In the genomic region with DNA sequence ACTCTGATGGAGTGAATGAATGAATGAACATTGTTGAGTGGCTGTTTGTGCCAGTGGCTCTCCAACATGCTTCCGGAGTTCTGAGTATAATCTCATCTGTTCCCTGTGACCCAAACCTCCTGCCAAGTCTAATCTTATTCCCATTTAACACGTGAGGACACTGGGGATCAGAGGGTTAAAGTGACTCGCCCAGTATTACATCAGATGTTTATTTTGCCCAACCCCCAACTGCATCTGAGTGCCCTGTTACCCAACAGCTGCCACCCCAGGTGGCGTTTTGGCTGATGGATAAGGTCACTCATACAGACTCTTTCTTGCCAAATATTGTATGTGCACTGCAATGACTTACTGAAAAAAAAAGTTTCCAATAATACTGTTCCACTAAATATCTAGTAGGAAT, we compare ENCODE assay signal across 15 cellular contexts.
DNase-seq lines count a peak whose midpoint lies in the region; TF ChIP-seq lines count a peak whose summit lies in the region.
"Had no signal": no experiment of that assay in that cellular context is flagged by ENCODE, and none has a peak within 500 bp of the region (broad histone marks: within the 10 kb centered on the region; RNA-seq: fewer than 3 reads in every experiment).

No MANE protein-coding gene starts in this region.

- H3K9me3 ChIP-seq in PC-9 (ENCODE audit: insufficient read depth, low read depth) (no peaks in the 10 kb centered on the region), liver (ENCODE audit: control insufficient read depth in 4 of 4, low read length in 3 of 4) (no peaks in the 10 kb centered on the region)
- H3K9me3 ChIP-seq: BE2C had no signal

- peaks cover 44% of the 10 kb centered on the region for H3K4me1 ChIP-seq in PC-9 (replicated peaks; ENCODE audit: insufficient read depth)
- H3K4me1 ChIP-seq in liver (ENCODE audit: control insufficient read depth in 4 of 4, insufficient read depth in 4 of 4, low read length in 3 of 4), result peaks cover 5 to 37% (median 25%) of the 10 kb centered on the region in 4 donors
- H3K4me1 ChIP-seq: BE2C had no signal

- H3F3A ChIP-seq in PC-9 (ENCODE audit: insufficient read depth, low read depth), result peaks cover 16% of the 10 kb centered on the region

- H3K27me3 ChIP-seq in PC-9 (ENCODE audit: insufficient read depth, low read depth), result no peaks in the 10 kb centered on the region
- H3K27me3 ChIP-seq in liver (ENCODE audit: control insufficient read depth in 4 of 4, insufficient read depth in 4 of 4, low read length in 3 of 4), result no peaks in the 10 kb centered on the region

- no peaks in the 10 kb centered on the region for H3K79me2 ChIP-seq in PC-9 (ENCODE audit: low read depth)

- H3K36me3 ChIP-seq in PC-9 (ENCODE audit: low read depth), result no peaks in the 10 kb centered on the region
- no peaks in the 10 kb centered on the region for H3K36me3 ChIP-seq in liver (ENCODE audit: control insufficient read depth in 4 of 4, insufficient read depth in 3 of 4, low read depth in 1 of 4, low read length in 3 of 4)
- H3K36me3 ChIP-seq: BE2C had no signal

- H4K20me1 ChIP-seq in PC-9 (ENCODE audit: insufficient read depth), result no peaks in the 10 kb centered on the region

- 14% methylated on average over 4 of the region's 4 CpGs for WGBS in liver

- intact Hi-C loops in PC-9 (cut with micrococcal nuclease; ENCODE audit: unreplicated experiment), result no loop called here

- H2AFZ ChIP-seq in PC-9, result no peak overlapping the region

- DNase-seq in DMS53 treated with DMSO at 0.1 percent for 48 hours (lab: John Stamatoyannopoulos, UW; ENCODE audit: unreplicated experiment) (peak; percentile 23), NCI-H2029 (lab: John Stamatoyannopoulos, UW) (peak; percentile 94), PC-9 (peak in 1 of 2 experiments; percentile 49), SKM-1 (lab: John Stamatoyannopoulos, UW; ENCODE audit: unreplicated experiment) (no peak)
- no peak for DNase-seq in central memory CD4-positive, alpha-beta T cell
- no peak for DNase-seq in stimulated activated CD4-positive, alpha-beta T cell treated with anti-CD3 and anti-CD28 coated beads, Interleukin-12 subunit alpha, Interleukin-12 subunit beta, amount 100 ng/mL, for 4 hours
- no peak for DNase-seq in activated CD4-positive, alpha-beta T cell treated with anti-CD3 and anti-CD28 coated beads for 1 hour
- DNase-seq: activated CD4-positive, alpha-beta T cell treated with anti-CD3 and anti-CD28 coated beads for 4 hours; activated T-cell treated with anti-CD3 and anti-CD28 coated beads, Interleukin-2, amount 50 U/mL, for 72 hours; BE2C; effector CD8-positive, alpha-beta T cell; KG1; stimulated activated CD4-positive, alpha-beta T cell treated with anti-CD3 and anti-CD28 coated beads, Interleukin-4, amount 100 ng/mL, for 24 hours; stimulated activated naive CD4-positive, alpha-beta T cell treated with Interleukin-2 at 50 U/mL for 16 hours had no signal

- no peaks in the 10 kb centered on the region for H3K9me2 ChIP-seq in PC-9 (ENCODE audit: insufficient read depth)

- BruUV-seq in PC-9 (replicated peaks; lab: Mats Ljungman, UMichigan), result no TSS peak

- H3K4me3 ChIP-seq in PC-9, result no peak overlapping the region
- no peak overlapping the region for H3K4me3 ChIP-seq in liver (ENCODE audit: low read depth in 1 of 3, low read length in 3 of 3)

- H3K27ac ChIP-seq in PC-9 (no peak overlapping the region), liver (ENCODE audit: low read depth in 1 of 2, low read length in 2 of 2) (peak overlapping the region in 1 of 2 donors; percentile 14)

- no peak overlapping the region for H3K9ac ChIP-seq in liver (ENCODE audit: low read depth in 1 of 2, low read length in 2 of 2)

- TF ChIP-seq CTCF in PC-9 (conservative IDR thresholded peaks at IDR 0.05), result no peak
- TF ChIP-seq CTCF in liver (IDR thresholded peaks at IDR 0.05; ENCODE audit: low read depth, low read length, missing input control), result no peak

- peak overlapping the region; percentile 18 for H3K4me2 ChIP-seq in PC-9

- TF ChIP-seq RAD21 in liver (IDR thresholded peaks at IDR 0.05), result peak; percentile 37 to 58

- CTCF ChIA-PET in PC-9 (lab: Charles Lee), result no interaction called here

- POLR2A ChIA-PET in PC-9 (lab: Charles Lee; ENCODE audit: unreplicated experiment), result no interaction called here

TF ChIP-seq in liver, 16 proteins besides CTCF, POLR2A, EP300 and RAD21:
- TF ChIP-seq, protein P1, sequence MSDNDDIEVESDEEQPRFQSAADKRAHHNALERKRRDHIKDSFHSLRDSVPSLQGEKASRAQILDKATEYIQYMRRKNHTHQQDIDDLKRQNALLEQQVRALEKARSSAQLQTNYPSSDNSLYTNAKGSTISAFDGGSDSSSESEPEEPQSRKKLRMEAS (IDR thresholded peaks at IDR 0.05), result peak; percentile 92
- TF ChIP-seq SP1 (IDR thresholded peaks at IDR 0.05) (peak; percentile 76), YY1 (IDR thresholded peaks at IDR 0.05) (peak; percentile 76), NR2F2 (IDR thresholded peaks at IDR 0.05) (peak; percentile 86), FOXA2 (IDR thresholded peaks at IDR 0.05) (peak; percentile 97), RXRA (IDR thresholded peaks at IDR 0.05) (peak; percentile 95 to 97), JUND (IDR thresholded peaks at IDR 0.05) (peak; percentile 92 to 94), GABPA (IDR thresholded peaks at IDR 0.05 in 1 of 2, conservative IDR thresholded peaks at IDR 0.05 in 1 of 2) (peak in 1 of 2 donors; percentile 53), HNF4G (IDR thresholded peaks at IDR 0.05) (peak; percentile 52), EGR1 (IDR thresholded peaks at IDR 0.05; ENCODE audit: low read depth in 2 of 2) (peak in 1 of 2 donors; percentile 82), HNF4A (conservative IDR thresholded peaks at IDR 0.05) (peak; percentile 83 to 88), FOXA1 (IDR thresholded peaks at IDR 0.05) (peak; percentile 95), TAF1 (conservative IDR thresholded peaks at IDR 0.05) (no peak)
- TF ChIP-seq, protein P2, sequence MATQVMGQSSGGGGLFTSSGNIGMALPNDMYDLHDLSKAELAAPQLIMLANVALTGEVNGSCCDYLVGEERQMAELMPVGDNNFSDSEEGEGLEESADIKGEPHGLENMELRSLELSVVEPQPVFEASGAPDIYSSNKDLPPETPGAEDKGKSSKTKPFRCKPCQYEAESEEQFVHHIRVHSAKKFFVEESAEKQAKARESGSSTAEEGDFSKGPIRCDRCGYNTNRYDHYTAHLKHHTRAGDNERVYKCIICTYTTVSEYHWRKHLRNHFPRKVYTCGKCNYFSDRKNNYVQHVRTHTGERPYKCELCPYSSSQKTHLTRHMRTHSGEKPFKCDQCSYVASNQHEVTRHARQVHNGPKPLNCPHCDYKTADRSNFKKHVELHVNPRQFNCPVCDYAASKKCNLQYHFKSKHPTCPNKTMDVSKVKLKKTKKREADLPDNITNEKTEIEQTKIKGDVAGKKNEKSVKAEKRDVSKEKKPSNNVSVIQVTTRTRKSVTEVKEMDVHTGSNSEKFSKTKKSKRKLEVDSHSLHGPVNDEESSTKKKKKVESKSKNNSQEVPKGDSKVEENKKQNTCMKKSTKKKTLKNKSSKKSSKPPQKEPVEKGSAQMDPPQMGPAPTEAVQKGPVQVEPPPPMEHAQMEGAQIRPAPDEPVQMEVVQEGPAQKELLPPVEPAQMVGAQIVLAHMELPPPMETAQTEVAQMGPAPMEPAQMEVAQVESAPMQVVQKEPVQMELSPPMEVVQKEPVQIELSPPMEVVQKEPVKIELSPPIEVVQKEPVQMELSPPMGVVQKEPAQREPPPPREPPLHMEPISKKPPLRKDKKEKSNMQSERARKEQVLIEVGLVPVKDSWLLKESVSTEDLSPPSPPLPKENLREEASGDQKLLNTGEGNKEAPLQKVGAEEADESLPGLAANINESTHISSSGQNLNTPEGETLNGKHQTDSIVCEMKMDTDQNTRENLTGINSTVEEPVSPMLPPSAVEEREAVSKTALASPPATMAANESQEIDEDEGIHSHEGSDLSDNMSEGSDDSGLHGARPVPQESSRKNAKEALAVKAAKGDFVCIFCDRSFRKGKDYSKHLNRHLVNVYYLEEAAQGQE (IDR thresholded peaks at IDR 0.05), result peak; percentile 48
- TF ChIP-seq, protein P3, sequence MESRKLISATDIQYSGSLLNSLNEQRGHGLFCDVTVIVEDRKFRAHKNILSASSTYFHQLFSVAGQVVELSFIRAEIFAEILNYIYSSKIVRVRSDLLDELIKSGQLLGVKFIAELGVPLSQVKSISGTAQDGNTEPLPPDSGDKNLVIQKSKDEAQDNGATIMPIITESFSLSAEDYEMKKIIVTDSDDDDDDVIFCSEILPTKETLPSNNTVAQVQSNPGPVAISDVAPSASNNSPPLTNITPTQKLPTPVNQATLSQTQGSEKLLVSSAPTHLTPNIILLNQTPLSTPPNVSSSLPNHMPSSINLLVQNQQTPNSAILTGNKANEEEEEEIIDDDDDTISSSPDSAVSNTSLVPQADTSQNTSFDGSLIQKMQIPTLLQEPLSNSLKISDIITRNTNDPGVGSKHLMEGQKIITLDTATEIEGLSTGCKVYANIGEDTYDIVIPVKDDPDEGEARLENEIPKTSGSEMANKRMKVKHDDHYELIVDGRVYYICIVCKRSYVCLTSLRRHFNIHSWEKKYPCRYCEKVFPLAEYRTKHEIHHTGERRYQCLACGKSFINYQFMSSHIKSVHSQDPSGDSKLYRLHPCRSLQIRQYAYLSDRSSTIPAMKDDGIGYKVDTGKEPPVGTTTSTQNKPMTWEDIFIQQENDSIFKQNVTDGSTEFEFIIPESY (IDR thresholded peaks at IDR 0.05), result peak; percentile 96
- TF ChIP-seq, protein P4, sequence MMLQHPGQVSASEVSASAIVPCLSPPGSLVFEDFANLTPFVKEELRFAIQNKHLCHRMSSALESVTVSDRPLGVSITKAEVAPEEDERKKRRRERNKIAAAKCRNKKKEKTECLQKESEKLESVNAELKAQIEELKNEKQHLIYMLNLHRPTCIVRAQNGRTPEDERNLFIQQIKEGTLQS (IDR thresholded peaks at IDR 0.05), result peak; percentile 93

Comparison
In these comparisons a context has a peak if more than half of its experiments do, and no peak if none do; other contexts are left out.
1. DNase-seq: peak in DMS53 treated with DMSO at 0.1 percent for 48 hours (single experiment) and NCI-H2029 (single experiment); none in central memory CD4-positive, alpha-beta T cell (single experiment), stimulated activated CD4-positive, alpha-beta T cell treated with anti-CD3 and anti-CD28 coated beads, Interleukin-12 subunit alpha, Interleukin-12 subunit beta, amount 100 ng/mL, for 4 hours (single experiment), SKM-1 (single experiment) and activated CD4-positive, alpha-beta T cell treated with anti-CD3 and anti-CD28 coated beads for 1 hour (single experiment).